10 cellular contexts compared by ENCODE assay signal in genomic region chr3:101781166-101781565, GRCh38. TPM values are rescaled to one million over a fixed set of nuclear protein-coding genes. Genes with fewer than 3 reads are reported as not detected.
DNase-seq lines count a peak whose midpoint lies in the region; TF ChIP-seq lines count a peak whose summit lies in the region.
"Had no signal": no experiment of that assay in that cellular context is flagged by ENCODE, and none has a peak within 500 bp of the region (broad histone marks: within the 10 kb centered on the region; RNA-seq: fewer than 3 reads in every experiment).

No MANE protein-coding gene starts in this region.

- H3K9me3 ChIP-seq in Loucy (ENCODE audit: insufficient read depth, low read depth, low read length): no peaks in the 10 kb centered on the region

- peaks cover 9% of the 10 kb centered on the region; the same call in 1 of the 2 replicates for H3K36me3 ChIP-seq in Loucy (ENCODE audit: insufficient read depth, low read length)

- H3K4me2 ChIP-seq in Loucy (ENCODE audit: low read depth, low read length, poor library complexity, severe bottlenecking): peak overlapping the region; percentile 81

- H3K27me3 Mint-ChIP-seq in T-helper 1 cell treated with Interleukin-12 subunit alpha and Interleukin-12 subunit beta and Interleukin-4 antibody, amounts not matched to agents 30 μg/mL and 1 μg/mL, for 36 hours (ENCODE audit: low read depth): no peaks in the 10 kb centered on the region
- no peaks in the 10 kb centered on the region for H3K27me3 Mint-ChIP-seq in osteocyte (ENCODE audit: unreplicated experiment)
- H3K27me3 Mint-ChIP-seq: dendritic cell treated with granulocyte-macrophage colony-stimulating factor and Interleukin-4, amounts not matched to agents 40 ng/mL and 50 ng/mL, for 4 days had no signal

- no peak for TF ChIP-seq CTCF in Loucy (conservative IDR thresholded peaks at IDR 0.05; ENCODE audit: low read length)
- TF ChIP-seq CTCF in osteocyte (IDR thresholded peaks at IDR 0.05): no peak

- no peaks in the 10 kb centered on the region for H3K9me3 Mint-ChIP-seq in T-helper 1 cell treated with Interleukin-12 subunit alpha and Interleukin-12 subunit beta and Interleukin-4 antibody, amounts not matched to agents 30 μg/mL and 1 μg/mL, for 36 hours
- H3K9me3 Mint-ChIP-seq in osteocyte (ENCODE audit: unreplicated experiment): no peaks in the 10 kb centered on the region
- H3K9me3 Mint-ChIP-seq: dendritic cell treated with granulocyte-macrophage colony-stimulating factor and Interleukin-4, amounts not matched to agents 40 ng/mL and 50 ng/mL, for 4 days had no signal

- H3F3A ChIP-seq in Loucy (ENCODE audit: low read depth): no peaks in the 10 kb centered on the region

- peak overlapping the region; percentile 81 for H3K4me3 ChIP-seq in Loucy (ENCODE audit: low read length, poor library complexity, severe bottlenecking)

- no peaks in the 10 kb centered on the region for H3K27me3 ChIP-seq in Loucy (ENCODE audit: insufficient read depth, low read length, poor library complexity, severe bottlenecking)

- H3K36me3 Mint-ChIP-seq in T-helper 1 cell treated with Interleukin-12 subunit alpha and Interleukin-12 subunit beta and Interleukin-4 antibody, amounts not matched to agents 30 μg/mL and 1 μg/mL, for 36 hours (ENCODE audit: low read depth): peaks cover 24% of the 10 kb centered on the region
- peaks cover 26% of the 10 kb centered on the region for H3K36me3 Mint-ChIP-seq in osteocyte (ENCODE audit: unreplicated experiment)

- peak overlapping the region; percentile 56 for H3K4me3 Mint-ChIP-seq in T-helper 1 cell treated with Interleukin-12 subunit alpha and Interleukin-12 subunit beta and Interleukin-4 antibody, amounts not matched to agents 30 μg/mL and 1 μg/mL, for 36 hours
- peak overlapping the region; percentile 88 for H3K4me3 Mint-ChIP-seq in osteocyte (ENCODE audit: unreplicated experiment)
- H3K4me3 Mint-ChIP-seq: dendritic cell treated with granulocyte-macrophage colony-stimulating factor and Interleukin-4, amounts not matched to agents 40 ng/mL and 50 ng/mL, for 4 days had no signal

- no peak overlapping the region for H2AFZ ChIP-seq in Loucy (ENCODE audit: low read length)

- peaks cover 24% of the 10 kb centered on the region; the same call in 1 of the 2 replicates for H3K79me2 ChIP-seq in Loucy (ENCODE audit: insufficient read depth, low read length)

- DNase-seq in T-helper 1 cell: no peak
- DNase-seq in dedifferentiated amniotic fluid mesenchymal stem cell (ENCODE audit: extremely low spot score): peak; percentile 19
- no peak for DNase-seq in osteocyte (ENCODE audit: extremely low spot score, unreplicated experiment)
- DNase-seq in DMS79 treated with DMSO at 0.1 percent for 48 hours (lab: John Stamatoyannopoulos, UW): no peak
- DNase-seq in COLO829 (ENCODE audit: low spot score): no peak
- DNase-seq in LoVo (ENCODE audit: low spot score): no peak
- DNase-seq: right cardiac atrium had no signal

- peaks cover 51% of the 10 kb centered on the region for H3K4me1 Mint-ChIP-seq in T-helper 1 cell treated with Interleukin-12 subunit alpha and Interleukin-12 subunit beta and Interleukin-4 antibody, amounts not matched to agents 30 μg/mL and 1 μg/mL, for 36 hours (ENCODE audit: low read depth)
- H3K4me1 Mint-ChIP-seq in osteocyte (ENCODE audit: unreplicated experiment): peaks cover 30% of the 10 kb centered on the region

- peaks cover 62% of the 10 kb centered on the region for H3K4me1 ChIP-seq in Loucy (ENCODE audit: insufficient read depth, low read length, poor library complexity, severe bottlenecking)

- H3K27ac Mint-ChIP-seq in T-helper 1 cell treated with Interleukin-12 subunit alpha and Interleukin-12 subunit beta and Interleukin-4 antibody, amounts not matched to agents 30 μg/mL and 1 μg/mL, for 36 hours: no peak overlapping the region
- H3K27ac Mint-ChIP-seq in osteocyte (ENCODE audit: unreplicated experiment): peak overlapping the region; percentile 90
- H3K27ac Mint-ChIP-seq: dendritic cell treated with granulocyte-macrophage colony-stimulating factor and Interleukin-4, amounts not matched to agents 40 ng/mL and 50 ng/mL, for 4 days had no signal

- H3K9ac ChIP-seq in Loucy (ENCODE audit: low read depth, low read length, poor library complexity, severe bottlenecking): peak overlapping the region; percentile 72

- peaks cover 5% of the 10 kb centered on the region for H4K20me1 ChIP-seq in Loucy (ENCODE audit: insufficient read depth, low read length, poor library complexity, severe bottlenecking)

- H3K9me2 ChIP-seq in Loucy (replicated peaks; ENCODE audit: low read depth, low read length): no peaks in the 10 kb centered on the region

RNA-seq across cellular contexts. Expression of gene NXPE3, which starts 2.2 kb away (rescaled TPM):
- 22.2 and 23.9 TPM in 2 replicates for total RNA-seq in osteocyte

RNA-seq across cellular contexts. Expression of gene CEP97, which starts 56.8 kb away (rescaled TPM):
- 10.8 and 12.7 TPM in 2 replicates for total RNA-seq in osteocyte
